11 cellular contexts compared by ENCODE assay signal in genomic region chr19:17872251-17873001, GRCh38. TPM values are rescaled to one million over a fixed set of nuclear protein-coding genes. Genes with fewer than 3 reads are reported as not detected.
DNase-seq lines count a peak whose midpoint lies in the region; TF ChIP-seq lines count a peak whose summit lies in the region.
"Had no signal": no experiment of that assay in that cellular context is flagged by ENCODE, and none has a peak within 500 bp of the region (broad histone marks: within the 10 kb centered on the region; RNA-seq: fewer than 3 reads in every experiment).

No MANE protein-coding gene starts in this region.

- no peak overlapping the region for H3K27ac ChIP-seq in DOHH2 (ENCODE audit: low read depth, low read length)
- H3K27ac ChIP-seq in coronary artery = no peak overlapping the region
- H3K27ac ChIP-seq in mesendoderm (ENCODE audit: low read depth, low read length) = no peak overlapping the region

- no peak overlapping the region for H3K56ac ChIP-seq in mesendoderm (ENCODE audit: low read length)

- H2BK15ac ChIP-seq in mesendoderm (replicated peaks; ENCODE audit: low read depth) = no peak overlapping the region

- H4K8ac ChIP-seq in mesendoderm (ENCODE audit: low read depth, low read length) = no peak overlapping the region

- H3K79me1 ChIP-seq in mesendoderm (ENCODE audit: low read length) = no peaks in the 10 kb centered on the region

- H2BK5ac ChIP-seq in mesendoderm (ENCODE audit: low read length) = no peak overlapping the region

- WGBS in mesendoderm (ENCODE audit: extremely low coverage, insufficient coverage, low lambda C conversion rate) = no CpG with 5 or more reads among the region's 61 CpGs

- H2AK5ac ChIP-seq in mesendoderm (ENCODE audit: low read length) = no peak overlapping the region

- H4K20me1 ChIP-seq in DOHH2 (ENCODE audit: control insufficient read depth, insufficient read depth, low read depth, low read length) = no peaks in the 10 kb centered on the region

- H3K4ac ChIP-seq in mesendoderm (ENCODE audit: low read depth, low read length) = no peak overlapping the region

- H4K5ac ChIP-seq in mesendoderm (ENCODE audit: low read length) = no peak overlapping the region

- no peaks in the 10 kb centered on the region for H3K79me2 ChIP-seq in DOHH2 (ENCODE audit: control insufficient read depth, low read length)
- no peaks in the 10 kb centered on the region for H3K79me2 ChIP-seq in mesendoderm (ENCODE audit: control insufficient read depth, insufficient read depth, low read length)

- H3K9me3 ChIP-seq in DOHH2 (ENCODE audit: control insufficient read depth, insufficient read depth, low read length) = no peaks in the 10 kb centered on the region

- no peak overlapping the region for H2BK120ac ChIP-seq in mesendoderm (ENCODE audit: low read depth, low read length)

- H3K9ac ChIP-seq in mesendoderm (ENCODE audit: low read length) = no peak overlapping the region

- H3K4me2 ChIP-seq in DOHH2 (ENCODE audit: low read length) = peak overlapping the region; percentile 66
- no peak overlapping the region for H3K4me2 ChIP-seq in mesendoderm (ENCODE audit: low read length)

- H3K4me1 ChIP-seq in DOHH2 (ENCODE audit: control insufficient read depth, low read length) (peaks cover 20% of the 10 kb centered on the region), mesendoderm (ENCODE audit: control insufficient read depth, low read depth, low read length) (no peaks in the 10 kb centered on the region)

- TF ChIP-seq CTCF in DOHH2 (IDR thresholded peaks at IDR 0.05; ENCODE audit: low read depth, low read length, poor library complexity, severe bottlenecking) (no peak), coronary artery (IDR thresholded peaks at IDR 0.05) (no peak)

- H3F3A ChIP-seq in DOHH2 (ENCODE audit: control insufficient read depth, insufficient read depth) = no peaks in the 10 kb centered on the region

- no peak overlapping the region for H3K23ac ChIP-seq in mesendoderm (ENCODE audit: low read length)

- no peaks in the 10 kb centered on the region for H3K36me3 ChIP-seq in DOHH2 (ENCODE audit: control insufficient read depth, low read length)
- no peaks in the 10 kb centered on the region for H3K36me3 ChIP-seq in mesendoderm (ENCODE audit: control insufficient read depth, insufficient read depth, low read length)

- DNase-seq in activated CD4-positive, CD25-positive, alpha-beta regulatory T cell (lab: John Stamatoyannopoulos, UW) = peak in 3 of 4 experiments; percentile 36 to 39 (median 39)
- no peak for DNase-seq in coronary artery (ENCODE audit: low spot score)
- peak; percentile 59 for DNase-seq in stimulated activated CD4-positive, alpha-beta T cell treated with anti-CD3 and anti-CD28 coated beads, Interleukin-12 subunit alpha, Interleukin-12 subunit beta, amount 100 ng/mL, for 4 hours
- no peak for DNase-seq in NCI-H2171 (lab: John Stamatoyannopoulos, UW)
- no peak for DNase-seq in mesendoderm
- no peak for DNase-seq in GOT3 (lab: John Stamatoyannopoulos, UW)
- DNase-seq in medulla oblongata (ENCODE audit: extremely low spot score) = no peak
- DNase-seq: COR-L47, NCI-H446, trophoblast cell had no signal

- H3K4me3 ChIP-seq in DOHH2 (ENCODE audit: low read length) (peak overlapping the region; percentile 57), coronary artery (peak overlapping the region; percentile 55), mesendoderm (ENCODE audit: low read length) (no peak overlapping the region)

- H3K18ac ChIP-seq in mesendoderm (ENCODE audit: low read length) = no peak overlapping the region

- H3K27me3 ChIP-seq in DOHH2 (ENCODE audit: control insufficient read depth, low read length) (peaks cover 20% of the 10 kb centered on the region), mesendoderm (ENCODE audit: insufficient read depth, low read length, poor library complexity) (no peaks in the 10 kb centered on the region)

- no peaks in the 10 kb centered on the region for H3K9me2 ChIP-seq in DOHH2 (replicated peaks; ENCODE audit: control insufficient read depth, low read length)

RNA-seq across cellular contexts. Expression of gene SLC5A5, which starts 0.7 kb away (rescaled TPM):
- polyA plus RNA-seq in mesendoderm (2013, experiment 1 of 2) = 0.08 TPM
- polyA plus RNA-seq in mesendoderm (2013, experiment 2 of 2) = 0.13 TPM

RNA-seq across cellular contexts. Expression of gene RPL18A, which starts 12.7 kb away (rescaled TPM):
- 2,732 TPM for polyA plus RNA-seq in mesendoderm (2013, experiment 1 of 2)
- polyA plus RNA-seq in mesendoderm (2013, experiment 2 of 2) = 2,732 TPM

RNA-seq across cellular contexts. Expression of gene JAK3, which starts 24.6 kb away (rescaled TPM):
- polyA plus RNA-seq in mesendoderm (2013, experiment 1 of 2) = 1.2 TPM
- polyA plus RNA-seq in mesendoderm (2013, experiment 2 of 2) = 1.1 TPM

RNA-seq across cellular contexts. Expression of gene INSL3, which starts 51.1 kb away (rescaled TPM):
- polyA plus RNA-seq in mesendoderm (2013, experiment 1 of 2) = 0.14 TPM
- 0.28 TPM for polyA plus RNA-seq in mesendoderm (2013, experiment 2 of 2)

Comparison
In these comparisons a context has a peak if more than half of its experiments do, and no peak if none do; other contexts are left out.
1. DNase-seq: peak in activated CD4-positive, CD25-positive, alpha-beta regulatory T cell (3 of 4) and stimulated activated CD4-positive, alpha-beta T cell treated with anti-CD3 and anti-CD28 coated beads, Interleukin-12 subunit alpha, Interleukin-12 subunit beta, amount 100 ng/mL, for 4 hours (single experiment); none in coronary artery (single experiment), NCI-H2171 (single experiment), mesendoderm (single experiment), GOT3 (single experiment) and medulla oblongata (single experiment).